Comparison of ENCODE assay signal across 19 cellular contexts in genomic region chrX:100946521-100946920, GRCh38. TPM values are rescaled to one million over a fixed set of nuclear protein-coding genes. Genes with fewer than 3 reads are reported as not detected.
"Had no signal": no experiment of that assay in that cellular context is flagged by ENCODE, and none has a peak within 500 bp of the region (broad histone marks: within the 10 kb centered on the region; RNA-seq: fewer than 3 reads in every experiment).

No MANE protein-coding gene starts in this region.

- DNase-seq: activated naive CD4-positive, alpha-beta T cell treated with anti-CD3 and anti-CD28 coated beads, Interleukin-2, amount 10 ng/mL, durations not matched to agents 7 days and 5 days; gastrocnemius medialis; left lung; mesenchymal stem cell; pancreas; stimulated activated CD4-positive, alpha-beta T cell treated with anti-CD3 and anti-CD28 coated beads, Interleukin-12 subunit alpha, Interleukin-12 subunit beta, amount 100 ng/mL, for 4 hours; stimulated activated CD4-positive, alpha-beta T cell treated with anti-CD3 and anti-CD28 coated beads, Interleukin-2, amount 100 ng/mL, for 48 hours; stimulated activated naive CD8-positive, alpha-beta T cell treated with anti-CD3 and anti-CD28 coated beads, Interleukin-15, Interleukin-2, amounts not matched to agents 100 U/mL and 50 U/mL, for 24 hours; T-helper 2 cell had no signal

- H3K27ac Mint-ChIP-seq: activated naive CD4-positive, alpha-beta T cell treated with anti-CD3 and anti-CD28 coated beads, Interleukin-2, amount 10 ng/mL, durations not matched to agents 7 days and 5 days; activated T-helper 2 cell treated with anti-CD3 and anti-CD28 coated beads, Interferon-gamma antibody, Interleukin-2, Interleukin-4, amounts not matched to agents 10 μg/mL and 5 μg/mL and 100 μg/mL, durations not matched to agents 14 hours and 24 hours and 36 hours; brain; type B pancreatic cell had no signal

- H3K9me3 Mint-ChIP-seq: activated naive CD4-positive, alpha-beta T cell treated with anti-CD3 and anti-CD28 coated beads, Interleukin-2, amount 10 ng/mL, durations not matched to agents 7 days and 5 days; activated T-helper 2 cell treated with anti-CD3 and anti-CD28 coated beads, Interferon-gamma antibody, Interleukin-2, Interleukin-4, amounts not matched to agents 10 μg/mL and 5 μg/mL and 100 μg/mL, durations not matched to agents 14 hours and 24 hours and 36 hours; type B pancreatic cell had no signal

- H3K4me1 ChIP-seq: adrenal gland, gastrocnemius medialis, left lung, pancreas, suprapubic skin had no signal

- H3K4me1 Mint-ChIP-seq: activated naive CD4-positive, alpha-beta T cell treated with anti-CD3 and anti-CD28 coated beads, Interleukin-2, amount 10 ng/mL, durations not matched to agents 7 days and 5 days; brain had no signal

- H3K9me3 ChIP-seq: adrenal gland, gastrocnemius medialis, left lung, suprapubic skin had no signal

- H3K27me3 ChIP-seq: gastrocnemius medialis, left lung, suprapubic skin had no signal

- H3K36me3 Mint-ChIP-seq: activated naive CD4-positive, alpha-beta T cell treated with anti-CD3 and anti-CD28 coated beads, Interleukin-2, amount 10 ng/mL, durations not matched to agents 7 days and 5 days; brain; type B pancreatic cell had no signal

- H3K4me3 ChIP-seq: adrenal gland, gastrocnemius medialis, left lung, pancreas, suprapubic skin had no signal

- H3K27ac ChIP-seq: gastrocnemius medialis, left lung, pancreas, suprapubic skin had no signal

- ATAC-seq: gastrocnemius medialis; pancreas; stimulated activated naive CD8-positive, alpha-beta T cell treated with anti-CD3 and anti-CD28 coated beads, Interleukin-15, Interleukin-2, amounts not matched to agents 100 U/mL and 50 U/mL, for 24 hours had no signal

- H3K27me3 Mint-ChIP-seq: activated naive CD4-positive, alpha-beta T cell treated with anti-CD3 and anti-CD28 coated beads, Interleukin-2, amount 10 ng/mL, durations not matched to agents 7 days and 5 days; type B pancreatic cell had no signal

- H3K36me3 ChIP-seq: adrenal gland, gastrocnemius medialis, left lung, pancreas, suprapubic skin had no signal

- FAIRE-seq: keratinocyte, pancreas had no signal

- H3K4me3 Mint-ChIP-seq: activated naive CD4-positive, alpha-beta T cell treated with anti-CD3 and anti-CD28 coated beads, Interleukin-2, amount 10 ng/mL, durations not matched to agents 7 days and 5 days; brain; neural crest cell; type B pancreatic cell had no signal

RNA-seq across cellular contexts. Expression of gene XKRX, which starts 17.8 kb away (rescaled TPM):
- total RNA-seq: dermis microvascular lymphatic vessel endothelial cell had no signal

RNA-seq across cellular contexts. Expression of gene ARL13A, which starts 23.0 kb away (rescaled TPM):
- total RNA-seq: activated T-helper 2 cell treated with anti-CD3 and anti-CD28 coated beads, Interferon-gamma antibody, Interleukin-2, Interleukin-4, amounts not matched to agents 10 μg/mL and 5 μg/mL and 100 μg/mL, durations not matched to agents 14 hours and 24 hours and 36 hours; adrenal gland; cerebellum; dermis microvascular lymphatic vessel endothelial cell; gastrocnemius medialis; left lung; neural crest cell; pancreas; suprapubic skin had no signal
- polyA plus RNA-seq: adrenal gland, esophagus, keratinocyte, pancreas had no signal
